In the genomic region with DNA sequence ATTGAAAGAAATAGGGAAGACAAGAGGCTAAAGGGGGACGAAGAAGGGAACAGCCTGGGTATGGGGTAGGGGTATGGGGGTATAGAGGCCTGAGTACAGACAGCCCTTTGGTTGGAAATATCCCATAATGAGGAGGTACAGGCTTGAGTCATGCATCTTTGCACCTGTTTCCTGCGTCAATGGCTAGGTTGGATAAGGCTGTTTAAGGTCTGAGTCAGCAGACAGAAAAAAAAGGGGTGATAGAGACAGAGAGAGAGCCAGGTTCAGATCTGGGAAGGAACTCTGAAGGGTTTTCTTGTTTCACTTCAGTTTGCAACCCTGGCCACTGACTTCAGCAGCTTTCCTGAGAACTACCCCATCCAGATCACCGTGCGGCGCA, we compare ENCODE assay signal across 35 cellular contexts. TPM values are rescaled to one million over a fixed set of nuclear protein-coding genes. Genes with fewer than 3 reads are reported as not detected.
DNase-seq lines count a peak whose midpoint lies in the region; ATAC-seq, FAIRE-seq and TF ChIP-seq lines count a peak whose summit lies in the region.
"Had no signal": no experiment of that assay in that cellular context is flagged by ENCODE, and none has a peak within 500 bp of the region (broad histone marks: within the 10 kb centered on the region; RNA-seq: fewer than 3 reads in every experiment).

No MANE protein-coding gene starts in this region.

- peak; percentile 4; the same call in 1 of the 2 replicates for TF ChIP-seq POLR2A in K562 (conservative IDR thresholded peaks at IDR 0.05)

- no peak overlapping the region for H3K27ac ChIP-seq in K562 (ENCODE audit: extremely low read depth, low read depth, low read length)
- H3K27ac ChIP-seq in naive thymus-derived CD4-positive, alpha-beta T cell (ENCODE audit: low read depth, low read length) = no peak overlapping the region
- H3K27ac ChIP-seq: BLaER1 treated with 17β-estradiol and CSF1 and Interleukin-3, amounts not matched to agents 10 nM and 100 nM; breast epithelium; heart right ventricle; testis had no signal

- in situ Hi-C loops in K562 (cut with MboI) = no loop called here

- no peak for TF ChIP-seq EP300 in K562 (IDR thresholded peaks at IDR 0.05; ENCODE audit: low read length)

- peaks cover 0 to 5% of the 10 kb centered on the region in 2 experiments; a peak in 2 of 5 replicates for H3K4me1 ChIP-seq in K562 (replicated peaks in 1 of 2; ENCODE audit: control insufficient read depth in 2 of 2, insufficient read depth in 2 of 2, low read length in 2 of 2)
- H3K4me1 ChIP-seq in naive thymus-derived CD4-positive, alpha-beta T cell (ENCODE audit: control insufficient read depth in 2 of 2, insufficient read depth in 2 of 2, low read length in 2 of 2) = no peaks in the 10 kb centered on the region
- H3K4me1 ChIP-seq: BLaER1 treated with 17β-estradiol and CSF1 and Interleukin-3, amounts not matched to agents 10 nM and 100 nM; breast epithelium; Caco-2; testis had no signal

- DNase-seq in activated naive CD4-positive, alpha-beta T cell treated with anti-CD3 and anti-CD28 coated beads, Interleukin-2, amount 50 U/mL, for 72 hours (ENCODE audit: low spot score in 2 of 2) = no peak
- DNase-seq in activated naive CD4-positive, alpha-beta T cell treated with anti-CD3 and anti-CD28 coated beads, Interleukin-2, amount 50 U/mL, for 16 hours = no peak
- DNase-seq in HT1080 (ENCODE audit: low read depth) (peak; percentile 39), K562 (ENCODE audit: extremely low read depth in 1 of 4, low spot score in 3 of 4) (peak in 1 of 4 experiments; percentile 26), foreskin melanocyte (no peak)
- no peak for DNase-seq in naive thymus-derived CD4-positive, alpha-beta T cell
- DNase-seq: activated CD4-positive, CD25-positive, alpha-beta regulatory T cell treated with anti-CD3 and anti-CD28 coated beads, Interleukin-2, amount 50 U/mL, for 72 hours; activated gamma-delta T cell treated with Interleukin-2 at 50 U/mL for 16 hours; activated T-cell treated with anti-CD3 and anti-CD28 coated beads, Interleukin-2, amount 50 U/mL, for 1 hour; Caco-2; DMS79 treated with DMSO at 0.1 percent for 48 hours; effector CD8-positive, alpha-beta T cell; heart right ventricle; HFFc6; NCI-H1092; NCI-H1694 treated with DMSO at 0.1 percent for 48 hours; NCI-H510A treated with DMSO at 0.1 percent for 48 hours; stimulated activated CD4-positive, alpha-beta T cell treated with anti-CD3 and anti-CD28 coated beads, Interleukin-15, amount 100 ng/mL, for 24 hours; stimulated activated naive CD4-positive, alpha-beta T cell; testis had no signal

- POLR2A ChIA-PET in K562 (lab: Yijun Ruan, JAX) = interaction anchor here (1.0 to 1.1 kb wide), 3 partner anchors 10 to 18 kb away, joined by 3 to 4 read pairs (median 3); no protein-coding TSS in a partner anchor
- POLR2A ChIA-PET in naive thymus-derived CD4-positive, alpha-beta T cell (lab: Charles Lee) = interaction anchor here (1.5 kb wide), 1 partner anchor 113 kb away, joined by 3 read pairs; a partner anchor contains a TSS

- CTCF ChIA-PET in K562 (lab: Yijun Ruan, JAX; ENCODE audit: low intra/inter-chr PET ratio) = no interaction called here
- CTCF ChIA-PET in naive thymus-derived CD4-positive, alpha-beta T cell (lab: Charles Lee) = interaction anchor here (1.4 kb wide), 1 partner anchor 9 kb away, joined by 3 read pairs; no protein-coding TSS in a partner anchor

- peak overlapping the region in 1 of 2 donors; percentile 92 for H3K27ac Mint-ChIP-seq in activated naive CD4-positive, alpha-beta T cell treated with anti-CD3 and anti-CD28 coated beads, Interleukin-2, amount 50 U/mL, for 72 hours
- peak overlapping the region in 7 of 9 donors; percentile 17 to 90 (median 59) for H3K27ac Mint-ChIP-seq in naive thymus-derived CD4-positive, alpha-beta T cell
- H3K27ac Mint-ChIP-seq: HFFc6 had no signal

- H3K9me3 Mint-ChIP-seq in activated naive CD4-positive, alpha-beta T cell treated with anti-CD3 and anti-CD28 coated beads, Interleukin-2, amount 50 U/mL, for 72 hours = no peaks in the 10 kb centered on the region
- no peaks in the 10 kb centered on the region for H3K9me3 Mint-ChIP-seq in naive thymus-derived CD4-positive, alpha-beta T cell
- H3K9me3 Mint-ChIP-seq: HFFc6, neural crest cell had no signal

- H3K4me1 Mint-ChIP-seq in naive thymus-derived CD4-positive, alpha-beta T cell = no peaks in the 10 kb centered on the region
- H3K4me1 Mint-ChIP-seq: neural crest cell had no signal

- no peaks in the 10 kb centered on the region for H3K27me3 ChIP-seq in K562 (ENCODE audit: control insufficient read depth in 2 of 2, insufficient read depth in 2 of 2, low read length in 2 of 2)
- H3K27me3 ChIP-seq in naive thymus-derived CD4-positive, alpha-beta T cell (ENCODE audit: control insufficient read depth in 2 of 2, insufficient read depth in 2 of 2, low read length in 2 of 2) = no peaks in the 10 kb centered on the region
- H3K27me3 ChIP-seq: BLaER1 treated with 17β-estradiol and CSF1 and Interleukin-3, amounts not matched to agents 10 nM and 100 nM; breast epithelium; heart right ventricle; testis had no signal

- H3K27me3 Mint-ChIP-seq in naive thymus-derived CD4-positive, alpha-beta T cell = no peaks in the 10 kb centered on the region

- TF ChIP-seq CTCF in K562 (IDR thresholded peaks at IDR 0.05 in 2 of 3, conservative IDR thresholded peaks at IDR 0.05 in 1 of 3; ENCODE audit: insufficient read depth in 2 of 3, low read depth in 1 of 3, low read length in 3 of 3) = no peak

- peaks cover 15% of the 10 kb centered on the region for H4K20me1 ChIP-seq in K562 (replicated peaks; ENCODE audit: control insufficient read depth, insufficient read depth, low read length)

- H3K36me3 ChIP-seq in K562 (ENCODE audit: control insufficient read depth, insufficient read depth, low read length) = peaks cover 48% of the 10 kb centered on the region
- H3K36me3 ChIP-seq in naive thymus-derived CD4-positive, alpha-beta T cell (ENCODE audit: control insufficient read depth in 2 of 3, insufficient read depth in 3 of 3, low read length in 3 of 3) = peaks cover 6 to 50% (median 7%) of the 10 kb centered on the region in 3 experiments
- H3K36me3 ChIP-seq: breast epithelium had no signal

- no peaks in the 10 kb centered on the region for H3K9me3 ChIP-seq in K562 (replicated peaks; ENCODE audit: control insufficient read depth, insufficient read depth, low read depth, low read length)
- no peaks in the 10 kb centered on the region for H3K9me3 ChIP-seq in naive thymus-derived CD4-positive, alpha-beta T cell (ENCODE audit: control insufficient read depth in 2 of 3, low read length in 3 of 3)
- H3K9me3 ChIP-seq: BLaER1 treated with 17β-estradiol and CSF1 and Interleukin-3, amounts not matched to agents 10 nM and 100 nM; breast epithelium; Caco-2; heart right ventricle; testis had no signal

- H3K9ac ChIP-seq in K562 (ENCODE audit: insufficient read depth in 1 of 2, low read depth in 2 of 2, low read length in 2 of 2) = no peak overlapping the region
- H3K9ac ChIP-seq: BLaER1 treated with 17β-estradiol and CSF1 and Interleukin-3, amounts not matched to agents 10 nM and 100 nM had no signal

- no peak for FAIRE-seq in K562 (lab: Jason Lieb, UNC)
- FAIRE-seq: colon, RCC 7860, TTC549, urothelium cell line had no signal

- no TSS peak for BruUV-seq in K562 (replicated peaks; lab: Mats Ljungman, UMichigan)

- no peak for TF ChIP-seq RAD21 in K562 (CRISPR knock-in tag; conservative IDR thresholded peaks at IDR 0.05 in 1 of 2, IDR thresholded peaks at IDR 0.05 in 1 of 2)

- H2AFZ ChIP-seq in K562 (ENCODE audit: low read depth, low read length) = no peak overlapping the region

- H3K4me3 ChIP-seq in K562 = no peak overlapping the region
- H3K4me3 ChIP-seq in naive thymus-derived CD4-positive, alpha-beta T cell (ENCODE audit: low read length) = no peak overlapping the region
- H3K4me3 ChIP-seq: BLaER1 treated with 17β-estradiol and CSF1 and Interleukin-3, amounts not matched to agents 10 nM and 100 nM; breast epithelium; heart right ventricle; lung; testis had no signal

- ATAC-seq in activated naive CD4-positive, alpha-beta T cell treated with anti-CD3 and anti-CD28 coated beads, Interleukin-2, amount 50 U/mL, for 72 hours = peak; percentile 36 to 64
- ATAC-seq in K562 = peak; percentile 29
- ATAC-seq in naive thymus-derived CD4-positive, alpha-beta T cell = no peak
- no peak for ATAC-seq in GM19452 (IDR thresholded peaks at IDR 0.05; ENCODE audit: unreplicated experiment)
- ATAC-seq in GM19035 (IDR thresholded peaks at IDR 0.05; ENCODE audit: unreplicated experiment) = no peak
- ATAC-seq: heart right ventricle, sciatic nerve had no signal

- peaks cover 4% of the 10 kb centered on the region for H3K9me1 ChIP-seq in K562 (ENCODE audit: control insufficient read depth, insufficient read depth, low read length)

- no peaks in the 10 kb centered on the region for H3K36me3 Mint-ChIP-seq in activated naive CD4-positive, alpha-beta T cell treated with anti-CD3 and anti-CD28 coated beads, Interleukin-2, amount 50 U/mL, for 72 hours
- peaks cover 5 to 28% (median 8%) of the 10 kb centered on the region in 5 donors for H3K36me3 Mint-ChIP-seq in naive thymus-derived CD4-positive, alpha-beta T cell

- intact Hi-C loops in K562 (cut with micrococcal nuclease) = loop anchor here (10.0 kb wide), 1 partner anchor 245 kb away; no protein-coding TSS in a partner anchor
- intact Hi-C loops in naive thymus-derived CD4-positive, alpha-beta T cell (cut with micrococcal nuclease) = no loop called here

- no peaks in the 10 kb centered on the region for H3K79me2 ChIP-seq in K562 (ENCODE audit: control insufficient read depth, insufficient read depth, low read length)

- no peak overlapping the region for H3K4me2 ChIP-seq in K562 (ENCODE audit: insufficient read depth, low read length)
- H3K4me2 ChIP-seq: BLaER1 treated with 17β-estradiol and CSF1 and Interleukin-3, amounts not matched to agents 10 nM and 100 nM had no signal

- 75% methylated on average over 5 of the region's 5 CpGs for WGBS in K562 (ENCODE audit: insufficient coverage, low coverage, missing lambda C conversion rate)

- no peak overlapping the region for H3K4me3 Mint-ChIP-seq in naive thymus-derived CD4-positive, alpha-beta T cell
- H3K4me3 Mint-ChIP-seq: HFFc6, neural crest cell had no signal

RNA-seq across cellular contexts. Expression of a gene that starts 8.5 kb away (rescaled TPM):
- not detected for total RNA-seq in activated naive CD4-positive, alpha-beta T cell treated with anti-CD3 and anti-CD28 coated beads, Interleukin-2, amount 50 U/mL, for 72 hours
- total RNA-seq in HT1080 (2014; rRNA removed; shearing (Covaris generic)) = not detected in 2 replicates
- not detected in 2 replicates for polyA plus RNA-seq in HT1080 (2015; cell fraction: cytosol; rRNA removed)
- polyA plus RNA-seq in HT1080 (2015; cell fraction: nucleus; rRNA removed) = not detected in 2 replicates
- total RNA-seq in K562 (2011; cell fraction: chromatin; rRNA removed; ENCODE audit: low replicate concordance) = not detected in 2 replicates
- not detected in 2 replicates for total RNA-seq in K562 (2011; cell fraction: nucleolus; rRNA removed)
- total RNA-seq in K562 (2011; cell fraction: nucleoplasm; rRNA removed) = not detected in 2 replicates
- not detected in 2 replicates for total RNA-seq in K562 (2014; rRNA removed)
- not detected in 2 replicates for total RNA-seq in K562 (2014; rRNA removed; fragmentation: Illumina TruSeq; extraction: Trizol)
- not detected in 2 replicates for total RNA-seq in K562 (2015; rRNA removed; fragmentation: Illumina TruSeq; extraction: Trizol)
- not detected in 2 replicates for total RNA-seq in K562 (2021)
- polyA plus RNA-seq in K562 (2011; rRNA removed) = not detected in 2 replicates
- polyA plus RNA-seq in K562 (2011; cell fraction: cytosol; rRNA removed) = 0.04 TPM in 1 of 2 replicates, not detected in the other
- not detected in 2 replicates for polyA plus RNA-seq in K562 (2011; cell fraction: nucleus; rRNA removed)
- polyA plus RNA-seq in K562 (2012) = 0.12 TPM in 1 of 2 replicates, not detected in the other
- polyA plus RNA-seq in K562 (2014; fragmentation: Illumina TruSeq; extraction: Trizol) = not detected in 2 replicates
- under 1 TPM in 1 of 2 experiments, not detected in 1; 0.04 TPM for polyA plus RNA-seq in K562 (2014; fragmentation: Nextera tagmentation; extraction: Ambion mirVana)
- not detected in 2 replicates for polyA plus RNA-seq in K562 (2014; rRNA removed)
- not detected in 2 replicates for polyA minus RNA-seq in K562 (2011; rRNA and poly(A)+ RNA removed)
- polyA minus RNA-seq in K562 (2011; cell fraction: cytosol; rRNA and poly(A)+ RNA removed) = not detected in 2 replicates
- polyA minus RNA-seq in K562 (2011; cell fraction: nucleus; rRNA and poly(A)+ RNA removed) = not detected in 2 replicates
- not detected for total RNA-seq in naive thymus-derived CD4-positive, alpha-beta T cell
- not detected for polyA plus RNA-seq in naive thymus-derived CD4-positive, alpha-beta T cell
- total RNA-seq: breast epithelium, Caco-2, epithelial cell of proximal tubule, fibroblast of villous mesenchyme, heart right ventricle, HFFc6, lung, mononuclear cell, neural crest cell, sciatic nerve, SK-MEL-5 had no signal
- polyA plus RNA-seq: heart right ventricle, lung had no signal

RNA-seq across cellular contexts. Expression of a gene that starts 10.3 kb away (rescaled TPM):
- total RNA-seq in activated naive CD4-positive, alpha-beta T cell treated with anti-CD3 and anti-CD28 coated beads, Interleukin-2, amount 50 U/mL, for 72 hours = 10 to 100 TPM; 30.4 TPM
- total RNA-seq in HT1080 (2014; rRNA removed; shearing (Covaris generic)) = 8.6 and 10.1 TPM in 2 replicates
- polyA plus RNA-seq in HT1080 (2015; cell fraction: cytosol; rRNA removed) = 12.5 and 13.4 TPM in 2 replicates
- 17.0 and 21.2 TPM in 2 replicates for polyA plus RNA-seq in HT1080 (2015; cell fraction: nucleus; rRNA removed)
- 28.2 and 36.5 TPM in 2 replicates for total RNA-seq in K562 (2011; cell fraction: chromatin; rRNA removed; ENCODE audit: low replicate concordance)
- total RNA-seq in K562 (2011; cell fraction: nucleolus; rRNA removed) = 27.3 and 37.6 TPM in 2 replicates
- 31.2 and 38.6 TPM in 2 replicates for total RNA-seq in K562 (2011; cell fraction: nucleoplasm; rRNA removed)
- 6.3 and 7.6 TPM in 2 replicates for total RNA-seq in K562 (2014; rRNA removed)
- 7.4 and 8.7 TPM in 2 replicates for total RNA-seq in K562 (2014; rRNA removed; fragmentation: Illumina TruSeq; extraction: Trizol)
- total RNA-seq in K562 (2015; rRNA removed; fragmentation: Illumina TruSeq; extraction: Trizol) = 8.7 and 10.3 TPM in 2 replicates
- total RNA-seq in K562 (2021) = 16.9 and 19.0 TPM in 2 replicates
- 10.1 and 15.2 TPM in 2 replicates for polyA plus RNA-seq in K562 (2011; rRNA removed)
- 8.7 and 14.5 TPM in 2 replicates for polyA plus RNA-seq in K562 (2011; cell fraction: cytosol; rRNA removed)
- 12.8 and 20.8 TPM in 2 replicates for polyA plus RNA-seq in K562 (2011; cell fraction: nucleus; rRNA removed)
- 12.3 and 16.7 TPM in 2 replicates for polyA plus RNA-seq in K562 (2012)
- 8.4 and 11.1 TPM in 2 replicates for polyA plus RNA-seq in K562 (2014; fragmentation: Illumina TruSeq; extraction: Trizol)
- polyA plus RNA-seq in K562 (2014; fragmentation: Nextera tagmentation; extraction: Ambion mirVana) = 1 to 10 TPM; 2.2 to 2.5 TPM
- 10.1 and 15.2 TPM in 2 replicates for polyA plus RNA-seq in K562 (2014; rRNA removed)
- 6.3 and 11.0 TPM in 2 replicates for polyA minus RNA-seq in K562 (2011; rRNA and poly(A)+ RNA removed)
- polyA minus RNA-seq in K562 (2011; cell fraction: cytosol; rRNA and poly(A)+ RNA removed) = 3.4 and 5.9 TPM in 2 replicates
- 10.9 and 17.9 TPM in 2 replicates for polyA minus RNA-seq in K562 (2011; cell fraction: nucleus; rRNA and poly(A)+ RNA removed)
- total RNA-seq in naive thymus-derived CD4-positive, alpha-beta T cell = 10 to 100 TPM; 15.0 to 34.2 (median 25.4) TPM
- polyA plus RNA-seq in naive thymus-derived CD4-positive, alpha-beta T cell = 10 to 100 TPM in 1 of 2 donors, 1 to 10 TPM in 1; 7.0 to 17.6 TPM

RNA-seq across cellular contexts. Expression of a gene that starts 12.1 kb away (rescaled TPM):
- total RNA-seq in activated naive CD4-positive, alpha-beta T cell treated with anti-CD3 and anti-CD28 coated beads, Interleukin-2, amount 50 U/mL, for 72 hours = 10 to 100 TPM; 17.7 to 35.6 TPM
- 42.9 and 47.2 TPM in 2 replicates for total RNA-seq in HT1080 (2014; rRNA removed; shearing (Covaris generic))
- 23.8 and 27.7 TPM in 2 replicates for polyA plus RNA-seq in HT1080 (2015; cell fraction: cytosol; rRNA removed)
- 26.7 and 27.8 TPM in 2 replicates for polyA plus RNA-seq in HT1080 (2015; cell fraction: nucleus; rRNA removed)
- total RNA-seq in K562 (2011; cell fraction: chromatin; rRNA removed; ENCODE audit: low replicate concordance) = 19.4 and 63.1 TPM in 2 replicates
- 45.3 and 54.7 TPM in 2 replicates for total RNA-seq in K562 (2011; cell fraction: nucleolus; rRNA removed)
- total RNA-seq in K562 (2011; cell fraction: nucleoplasm; rRNA removed) = 33.1 and 41.2 TPM in 2 replicates
- total RNA-seq in K562 (2014; rRNA removed) (44.9 and 53.4 TPM in 2 replicates), K562 (2014; rRNA removed; fragmentation: Illumina TruSeq; extraction: Trizol) (18.0 and 24.6 TPM in 2 replicates), K562 (2015; rRNA removed; fragmentation: Illumina TruSeq; extraction: Trizol) (28.2 and 30.0 TPM in 2 replicates), K562 (2021) (63.2 and 69.0 TPM in 2 replicates)
- polyA plus RNA-seq in K562 (2011; rRNA removed) (21.2 and 26.5 TPM in 2 replicates), K562 (2014; fragmentation: Illumina TruSeq; extraction: Trizol) (29.4 and 45.9 TPM in 2 replicates), K562 (2014; fragmentation: Nextera tagmentation; extraction: Ambion mirVana) (1 to 10 TPM; 3.8 to 7.0 TPM), K562 (2014; rRNA removed) (36.0 and 41.0 TPM in 2 replicates)
- polyA plus RNA-seq in K562 (2011; cell fraction: cytosol; rRNA removed) = 27.7 and 65.1 TPM in 2 replicates
- polyA plus RNA-seq in K562 (2011; cell fraction: nucleus; rRNA removed) = 29.2 and 62.5 TPM in 2 replicates
- polyA plus RNA-seq in K562 (2012) = 28.9 and 31.2 TPM in 2 replicates
- 13.6 and 28.5 TPM in 2 replicates for polyA minus RNA-seq in K562 (2011; rRNA and poly(A)+ RNA removed)
- polyA minus RNA-seq in K562 (2011; cell fraction: cytosol; rRNA and poly(A)+ RNA removed) = 19.2 and 23.5 TPM in 2 replicates
- polyA minus RNA-seq in K562 (2011; cell fraction: nucleus; rRNA and poly(A)+ RNA removed) = 25.4 and 35.7 TPM in 2 replicates
- total RNA-seq in naive thymus-derived CD4-positive, alpha-beta T cell = 10 to 100 TPM in 4 of 5 experiments, 1 to 10 TPM in 1; 10.0 to 29.4 (median 21.8) TPM
- 10 to 100 TPM in 1 of 2 donors, 1 to 10 TPM in 1; 6.1 to 10.7 TPM for polyA plus RNA-seq in naive thymus-derived CD4-positive, alpha-beta T cell

RNA-seq across cellular contexts. Expression of a gene that starts 17.7 kb away (rescaled TPM):
- total RNA-seq in activated naive CD4-positive, alpha-beta T cell treated with anti-CD3 and anti-CD28 coated beads, Interleukin-2, amount 50 U/mL, for 72 hours = under 1 TPM in 1 of 2 donors, not detected in 1; 0.07 TPM
- not detected in 2 replicates for total RNA-seq in HT1080 (2014; rRNA removed; shearing (Covaris generic))
- not detected in 2 replicates for polyA plus RNA-seq in HT1080 (2015; cell fraction: cytosol; rRNA removed)
- not detected in 2 replicates for polyA plus RNA-seq in HT1080 (2015; cell fraction: nucleus; rRNA removed)
- not detected in 2 replicates for total RNA-seq in K562 (2011; cell fraction: chromatin; rRNA removed; ENCODE audit: low replicate concordance)
- total RNA-seq in K562 (2011; cell fraction: nucleolus; rRNA removed) = not detected in 2 replicates
- not detected in 2 replicates for total RNA-seq in K562 (2011; cell fraction: nucleoplasm; rRNA removed)
- total RNA-seq in K562 (2014; rRNA removed) (not detected in 2 replicates), K562 (2014; rRNA removed; fragmentation: Illumina TruSeq; extraction: Trizol) (not detected in 2 replicates), K562 (2015; rRNA removed; fragmentation: Illumina TruSeq; extraction: Trizol) (not detected in 2 replicates), K562 (2021) (not detected in 2 replicates)
- polyA plus RNA-seq in K562 (2011; rRNA removed) (not detected in 2 replicates), K562 (2014; fragmentation: Illumina TruSeq; extraction: Trizol) (not detected in 2 replicates), K562 (2014; fragmentation: Nextera tagmentation; extraction: Ambion mirVana) (not detected), K562 (2014; rRNA removed) (not detected in 2 replicates)
- polyA plus RNA-seq in K562 (2011; cell fraction: cytosol; rRNA removed) = 0.01 TPM in 1 of 2 replicates, not detected in the other
- polyA plus RNA-seq in K562 (2011; cell fraction: nucleus; rRNA removed) = not detected in 2 replicates
- polyA plus RNA-seq in K562 (2012) = not detected in 2 replicates
- polyA minus RNA-seq in K562 (2011; rRNA and poly(A)+ RNA removed) = not detected in 2 replicates
- not detected in 2 replicates for polyA minus RNA-seq in K562 (2011; cell fraction: cytosol; rRNA and poly(A)+ RNA removed)
- not detected in 2 replicates for polyA minus RNA-seq in K562 (2011; cell fraction: nucleus; rRNA and poly(A)+ RNA removed)
- total RNA-seq in naive thymus-derived CD4-positive, alpha-beta T cell = under 1 TPM; 0.10 to 0.62 (median 0.29) TPM
- under 1 TPM; 0.10 to 0.22 TPM for polyA plus RNA-seq in naive thymus-derived CD4-positive, alpha-beta T cell
- total RNA-seq: breast epithelium, Caco-2, epithelial cell of proximal tubule, fibroblast of villous mesenchyme, HFFc6, neural crest cell, SK-MEL-5 had no signal

Comparison
In these comparisons a context has a peak if more than half of its experiments do, and no peak if none do; other contexts are left out.
1. ATAC-seq: peak in activated naive CD4-positive, alpha-beta T cell treated with anti-CD3 and anti-CD28 coated beads, Interleukin-2, amount 50 U/mL, for 72 hours (2 of 2) and K562 (single experiment); none in naive thymus-derived CD4-positive, alpha-beta T cell (single experiment), GM19452 (single experiment) and GM19035 (single experiment).